ENCODE assay signal across 7 cellular contexts in genomic region chr5:6634788-6635430, GRCh38. TPM values are rescaled to one million over a fixed set of nuclear protein-coding genes. Genes with fewer than 3 reads are reported as not detected.
DNase-seq lines count a peak whose midpoint lies in the region; ATAC-seq and TF ChIP-seq lines count a peak whose summit lies in the region.

No MANE protein-coding gene starts in this region.

- no peaks in the 10 kb centered on the region for H3K27me3 ChIP-seq in neuron (ENCODE audit: insufficient read depth, low read length)
- no peaks in the 10 kb centered on the region for H3K27me3 ChIP-seq in heart left ventricle

- H3K4me1 ChIP-seq in ES-I3 (ENCODE audit: insufficient read depth, low read length), result peaks cover 3% of the 10 kb centered on the region; the same call in 1 of the 2 replicates
- H3K4me1 ChIP-seq in neuron (ENCODE audit: insufficient read depth, low read length), result peaks cover 15% of the 10 kb centered on the region
- peaks cover 0 to 29% (median 21%) of the 10 kb centered on the region in 12 donors for H3K4me1 ChIP-seq in heart left ventricle

- H3K27me3 Mint-ChIP-seq in effector memory CD8-positive, alpha-beta T cell, result no peaks in the 10 kb centered on the region

- 76 to 84% (median 79%) methylated on average over 5 of the region's 5 CpGs for WGBS in heart left ventricle, 4 donors

- no peak for TF ChIP-seq CTCF in heart left ventricle (IDR thresholded peaks at IDR 0.05)

- peak overlapping the region; percentile 100 for H3K4me3 ChIP-seq in neuron (ENCODE audit: low read length)
- peak overlapping the region in 3 of 12 donors; percentile 75 to 99 (median 97) for H3K4me3 ChIP-seq in heart left ventricle

- H3K36me3 ChIP-seq in ES-I3 (ENCODE audit: insufficient read depth, low read length), result peaks cover 5% of the 10 kb centered on the region; the same call in 1 of the 2 replicates
- peaks cover 13% of the 10 kb centered on the region for H3K36me3 ChIP-seq in neuron (ENCODE audit: insufficient read depth, low read length)
- peaks cover 0 to 18% (median 12%) of the 10 kb centered on the region in 9 donors for H3K36me3 ChIP-seq in heart left ventricle

- no peaks in the 10 kb centered on the region for H3K9me3 ChIP-seq in ES-I3 (ENCODE audit: control insufficient read depth, insufficient read depth, low read length)
- H3K9me3 ChIP-seq in neuron (ENCODE audit: low read length), result no peaks in the 10 kb centered on the region
- H3K9me3 ChIP-seq in heart left ventricle, result no peaks in the 10 kb centered on the region

- no peaks in the 10 kb centered on the region for H3K9me3 Mint-ChIP-seq in effector memory CD8-positive, alpha-beta T cell

- peak overlapping the region; percentile 19; the same call in 1 of the 2 replicates for H3K9ac ChIP-seq in ES-I3 (ENCODE audit: low read depth, low read length)

- H2AFZ ChIP-seq in neuron (ENCODE audit: low read depth, low read length), result no peak overlapping the region

- no peak for ATAC-seq in effector memory CD8-positive, alpha-beta T cell (replicated peaks)
- no peak for ATAC-seq in GM21723 (IDR thresholded peaks at IDR 0.05; ENCODE audit: unreplicated experiment)
- no peak for ATAC-seq in heart left ventricle

- peak overlapping the region in 1 of 2 donors; percentile 87 for H3K27ac Mint-ChIP-seq in effector memory CD8-positive, alpha-beta T cell

- no peak for TF ChIP-seq POLR2A in heart left ventricle (IDR thresholded peaks at IDR 0.05)

- intact Hi-C loops in heart left ventricle (cut with DNase I), result loop anchor here in 9 of 10 donors (5.0 to 10.0 kb wide), 8 partner anchors 67 to 260 kb away; partner anchors contain the start of genes TENT4A (in 4 of the 9) and MED10 (in 1 of the 9)

- no peak overlapping the region for H3K27ac ChIP-seq in heart left ventricle

- peaks cover 32 to 36% of the 10 kb centered on the region in 2 donors for H3K4me1 Mint-ChIP-seq in effector memory CD8-positive, alpha-beta T cell (ENCODE audit: low read depth in 2 of 2)

- H3K4me3 Mint-ChIP-seq in effector memory CD8-positive, alpha-beta T cell, result peak overlapping the region; percentile 93

- DNase-seq in NCI-H345 (lab: John Stamatoyannopoulos, UW) (peak; percentile 2), heart left ventricle (no peak)
- no peak for DNase-seq in effector memory CD8-positive, alpha-beta T cell
- DNase-seq in central memory CD4-positive, alpha-beta T cell, result no peak

- peaks cover 20% of the 10 kb centered on the region for H3K36me3 Mint-ChIP-seq in effector memory CD8-positive, alpha-beta T cell (ENCODE audit: insufficient read depth)

RNA-seq across cellular contexts. Expression of gene SRD5A1, which starts 1.7 kb away (rescaled TPM):
- 1 to 10 TPM; 2.3 to 6.7 (median 4.0) TPM for total RNA-seq in heart left ventricle
- 1 to 10 TPM in 1 of 2 donors, under 1 TPM in 1; 0.80 to 3.1 TPM for polyA plus RNA-seq in heart left ventricle

RNA-seq across cellular contexts. Expression of gene NSUN2, which starts 2.1 kb away (rescaled TPM):
- total RNA-seq in heart left ventricle, result 10 to 100 TPM; 25.1 to 42.6 (median 34.0) TPM
- polyA plus RNA-seq in heart left ventricle, result 10 to 100 TPM; 21.9 to 42.7 TPM
